1 cellular context compared by ENCODE assay signal in genomic region chr1:96721382-96722160, GRCh38.
A peak's percentile ranks its signal among the peaks of the same experiment; 100 is the strongest.
TF ChIP-seq lines count a peak whose summit lies in the region.

TSS of gene PTBP2 (plus strand) at chr1:96721784. CDS start at chr1:96721865, 81 bp downstream.

TF ChIP-seq in HepG2, 621 proteins besides CTCF, POLR2A, EP300 and RAD21 (continued from another document and continues in another):
- TF ChIP-seq ARID5B (CRISPR knock-in tag; IDR thresholded peaks at IDR 0.05), result peak; percentile 40; the same call in 1 of the 2 replicates
- TF ChIP-seq ZNF839 (CRISPR knock-in tag; IDR thresholded peaks at IDR 0.05; ENCODE audit: borderline replicate concordance), result 0 out of 2 replicates have a peak, but pooled peaks have one; percentile 8
- TF ChIP-seq MBD4 (IDR thresholded peaks at IDR 0.05; ENCODE audit: borderline replicate concordance, low read length), result no peak
- no peak for TF ChIP-seq EED (CRISPR knock-in tag; IDR thresholded peaks at IDR 0.05)
- peak; percentile 67; the same call in 1 of the 2 replicates for TF ChIP-seq ZMAT3 (CRISPR knock-in tag; conservative IDR thresholded peaks at IDR 0.05)
- peak; percentile 10; the same call in 1 of the 2 replicates for TF ChIP-seq ZNF263 (CRISPR knock-in tag; IDR thresholded peaks at IDR 0.05)
- TF ChIP-seq ZUFSP (CRISPR knock-in tag; IDR thresholded peaks at IDR 0.05; ENCODE audit: borderline replicate concordance), result no peak
- TF ChIP-seq HNF4A (CRISPR knock-in tag; IDR thresholded peaks at IDR 0.05), result 0 out of 2 replicates have a peak, but pooled peaks have one; percentile 4
- peak; percentile 58; the same call in 1 of the 2 replicates for TF ChIP-seq CHD2 (IDR thresholded peaks at IDR 0.05; ENCODE audit: low read depth, low read length)
- peak; percentile 53; the same call in 1 of the 2 replicates for TF ChIP-seq ZFP91 (CRISPR knock-in tag; IDR thresholded peaks at IDR 0.05; ENCODE audit: borderline replicate concordance)
- no peak for TF ChIP-seq MEIS1 (CRISPR knock-in tag; IDR thresholded peaks at IDR 0.05; ENCODE audit: borderline replicate concordance)
- TF ChIP-seq CEBPG (CRISPR knock-in tag; IDR thresholded peaks at IDR 0.05), result no peak
- TF ChIP-seq ELF3 (CRISPR knock-in tag; IDR thresholded peaks at IDR 0.05), result peak; percentile 37; the same call in 1 of the 2 replicates
- peak; percentile 84 for TF ChIP-seq HOXA3 (CRISPR knock-in tag; IDR thresholded peaks at IDR 0.05)
- TF ChIP-seq ZFP36 (IDR thresholded peaks at IDR 0.05; ENCODE audit: borderline replicate concordance, low read depth, low read length, partially characterized antibody), result no peak
- peak; percentile 23 for TF ChIP-seq ZNF777 (CRISPR knock-in tag; IDR thresholded peaks at IDR 0.05)
- TF ChIP-seq TRAFD1 (CRISPR knock-in tag; IDR thresholded peaks at IDR 0.05; ENCODE audit: borderline replicate concordance), result no peak
- no peak for TF ChIP-seq ZNF382 (CRISPR knock-in tag; IDR thresholded peaks at IDR 0.05; ENCODE audit: borderline replicate concordance)
- TF ChIP-seq ZNF800 (CRISPR knock-in tag; IDR thresholded peaks at IDR 0.05), result peak; percentile 60; the same call in 1 of the 2 replicates
- no peak for TF ChIP-seq ZNF224 (CRISPR knock-in tag; IDR thresholded peaks at IDR 0.05)
- TF ChIP-seq ZNF292 (CRISPR knock-in tag; IDR thresholded peaks at IDR 0.05; ENCODE audit: borderline replicate concordance, low read depth), result peak; percentile 72
- peak; percentile 43; the same call in 1 of the 2 replicates for TF ChIP-seq ATF7-NPFF (CRISPR knock-in tag; IDR thresholded peaks at IDR 0.05; ENCODE audit: low read depth)
- no peak for TF ChIP-seq ZNF576 (CRISPR knock-in tag; IDR thresholded peaks at IDR 0.05)
- TF ChIP-seq ARID4A (CRISPR knock-in tag; IDR thresholded peaks at IDR 0.05; ENCODE audit: borderline replicate concordance), result peak; percentile 56
- peak; percentile 67 for TF ChIP-seq ZNF574 (CRISPR knock-in tag; IDR thresholded peaks at IDR 0.05)
- TF ChIP-seq ZFP82 (CRISPR knock-in tag; IDR thresholded peaks at IDR 0.05; ENCODE audit: borderline replicate concordance), result peak; percentile 21; the same call in 1 of the 2 replicates
- peak; percentile 36 for TF ChIP-seq AGO1 (IDR thresholded peaks at IDR 0.05; ENCODE audit: low read depth, low read length, poor library complexity, severe bottlenecking)
- no peak for TF ChIP-seq ZNF672 (CRISPR knock-in tag; IDR thresholded peaks at IDR 0.05)
- peak; percentile 49; the same call in 1 of the 2 replicates for TF ChIP-seq MYPOP (CRISPR knock-in tag; IDR thresholded peaks at IDR 0.05)
- TF ChIP-seq ZNF790 (CRISPR knock-in tag; IDR thresholded peaks at IDR 0.05; ENCODE audit: borderline replicate concordance), result 0 out of 2 replicates have a peak, but pooled peaks have one; percentile 40
- TF ChIP-seq PHF8 (CRISPR knock-in tag; IDR thresholded peaks at IDR 0.05), result peak; percentile 80
- TF ChIP-seq SMAD1 (CRISPR knock-in tag; IDR thresholded peaks at IDR 0.05; ENCODE audit: borderline replicate concordance, low read depth), result no peak
- TF ChIP-seq IRF9 (CRISPR knock-in tag; IDR thresholded peaks at IDR 0.05; ENCODE audit: borderline replicate concordance), result peak; percentile 48; the same call in 1 of the 2 replicates
- TF ChIP-seq ZZZ3 (CRISPR knock-in tag; IDR thresholded peaks at IDR 0.05; ENCODE audit: borderline replicate concordance), result no peak
